ENCODE assay signal across 1 cellular context in the genomic region with DNA sequence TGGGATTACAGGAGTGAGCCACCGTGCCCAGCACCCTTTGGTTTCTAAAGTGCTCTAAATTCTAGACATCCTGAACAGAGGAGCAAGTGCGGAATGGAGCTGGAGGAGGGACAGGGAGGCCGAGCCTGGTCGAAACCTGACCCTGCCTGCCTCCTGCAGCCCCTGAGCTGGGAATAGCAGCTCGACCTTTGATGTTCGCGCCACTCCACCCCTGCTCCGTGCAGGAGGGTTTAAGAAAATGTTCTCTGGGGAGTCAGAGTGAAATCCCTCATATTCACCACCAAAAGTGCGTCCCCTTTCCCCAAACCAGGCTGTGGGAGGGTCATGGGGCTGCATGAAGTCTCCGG.
TF ChIP-seq lines count a peak whose summit lies in the region.

No MANE protein-coding gene starts in this region.

TF ChIP-seq in GM12878, 131 proteins besides CTCF, POLR2A, EP300 and RAD21:
- TF ChIP-seq, protein P1, sequence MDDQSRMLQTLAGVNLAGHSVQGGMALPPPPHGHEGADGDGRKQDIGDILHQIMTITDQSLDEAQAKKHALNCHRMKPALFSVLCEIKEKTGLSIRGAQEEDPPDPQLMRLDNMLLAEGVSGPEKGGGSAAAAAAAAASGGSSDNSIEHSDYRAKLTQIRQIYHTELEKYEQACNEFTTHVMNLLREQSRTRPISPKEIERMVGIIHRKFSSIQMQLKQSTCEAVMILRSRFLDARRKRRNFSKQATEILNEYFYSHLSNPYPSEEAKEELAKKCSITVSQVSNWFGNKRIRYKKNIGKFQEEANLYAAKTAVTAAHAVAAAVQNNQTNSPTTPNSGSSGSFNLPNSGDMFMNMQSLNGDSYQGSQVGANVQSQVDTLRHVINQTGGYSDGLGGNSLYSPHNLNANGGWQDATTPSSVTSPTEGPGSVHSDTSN (IDR thresholded peaks at IDR 0.05; ENCODE audit: insufficient replicate concordance, low read depth, low read length), result no peak
- TF ChIP-seq FOXK2 (IDR thresholded peaks at IDR 0.05) (no peak), TCF3 (IDR thresholded peaks at IDR 0.05; ENCODE audit: borderline replicate concordance, insufficient read depth, low read depth, low read length) (no peak), ZSCAN29 (IDR thresholded peaks at IDR 0.05) (no peak), RFX5 (IDR thresholded peaks at IDR 0.05; ENCODE audit: low read depth, low read length) (no peak), KLF5 (IDR thresholded peaks at IDR 0.05; ENCODE audit: partially characterized antibody) (no peak), BCL3 (IDR thresholded peaks at IDR 0.05; ENCODE audit: borderline replicate concordance, insufficient read depth, low read depth, low read length, poor library complexity, severe bottlenecking) (no peak), CHD2 (IDR thresholded peaks at IDR 0.05; ENCODE audit: borderline replicate concordance, low read depth, low read length) (no peak), SIN3A (IDR thresholded peaks at IDR 0.05; ENCODE audit: low read depth, low read length) (no peak), NR2C1 (IDR thresholded peaks at IDR 0.05) (no peak), YBX1 (IDR thresholded peaks at IDR 0.05) (no peak), ZNF384 (IDR thresholded peaks at IDR 0.05; ENCODE audit: borderline replicate concordance, low read depth, low read length) (no peak), NR2C2 (IDR thresholded peaks at IDR 0.05; ENCODE audit: borderline replicate concordance, control insufficient read depth, insufficient read length, low read depth) (no peak), ATF7 (IDR thresholded peaks at IDR 0.05; ENCODE audit: low read depth) (no peak), ELK1 (IDR thresholded peaks at IDR 0.05; ENCODE audit: low read depth, low read length) (no peak)
- TF ChIP-seq, protein P2, sequence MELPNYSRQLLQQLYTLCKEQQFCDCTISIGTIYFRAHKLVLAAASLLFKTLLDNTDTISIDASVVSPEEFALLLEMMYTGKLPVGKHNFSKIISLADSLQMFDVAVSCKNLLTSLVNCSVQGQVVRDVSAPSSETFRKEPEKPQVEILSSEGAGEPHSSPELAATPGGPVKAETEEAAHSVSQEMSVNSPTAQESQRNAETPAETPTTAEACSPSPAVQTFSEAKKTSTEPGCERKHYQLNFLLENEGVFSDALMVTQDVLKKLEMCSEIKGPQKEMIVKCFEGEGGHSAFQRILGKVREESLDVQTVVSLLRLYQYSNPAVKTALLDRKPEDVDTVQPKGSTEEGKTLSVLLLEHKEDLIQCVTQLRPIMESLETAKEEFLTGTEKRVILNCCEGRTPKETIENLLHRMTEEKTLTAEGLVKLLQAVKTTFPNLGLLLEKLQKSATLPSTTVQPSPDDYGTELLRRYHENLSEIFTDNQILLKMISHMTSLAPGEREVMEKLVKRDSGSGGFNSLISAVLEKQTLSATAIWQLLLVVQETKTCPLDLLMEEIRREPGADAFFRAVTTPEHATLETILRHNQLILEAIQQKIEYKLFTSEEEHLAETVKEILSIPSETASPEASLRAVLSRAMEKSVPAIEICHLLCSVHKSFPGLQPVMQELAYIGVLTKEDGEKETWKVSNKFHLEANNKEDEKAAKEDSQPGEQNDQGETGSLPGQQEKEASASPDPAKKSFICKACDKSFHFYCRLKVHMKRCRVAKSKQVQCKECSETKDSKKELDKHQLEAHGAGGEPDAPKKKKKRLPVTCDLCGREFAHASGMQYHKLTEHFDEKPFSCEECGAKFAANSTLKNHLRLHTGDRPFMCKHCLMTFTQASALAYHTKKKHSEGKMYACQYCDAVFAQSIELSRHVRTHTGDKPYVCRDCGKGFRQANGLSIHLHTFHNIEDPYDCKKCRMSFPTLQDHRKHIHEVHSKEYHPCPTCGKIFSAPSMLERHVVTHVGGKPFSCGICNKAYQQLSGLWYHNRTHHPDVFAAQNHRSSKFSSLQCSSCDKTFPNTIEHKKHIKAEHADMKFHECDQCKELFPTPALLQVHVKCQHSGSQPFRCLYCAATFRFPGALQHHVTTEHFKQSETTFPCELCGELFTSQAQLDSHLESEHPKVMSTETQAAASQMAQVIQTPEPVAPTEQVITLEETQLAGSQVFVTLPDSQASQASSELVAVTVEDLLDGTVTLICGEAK (IDR thresholded peaks at IDR 0.05; ENCODE audit: borderline replicate concordance), result no peak
